9 cellular contexts compared by ENCODE assay signal in genomic region chr4:48483777-48484493, GRCh38.
A peak's percentile ranks its signal among the peaks of the same experiment; 100 is the strongest.
DNase-seq lines count a peak whose midpoint lies in the region; ATAC-seq lines count a peak whose summit lies in the region.
"Had no signal": no experiment of that assay in that cellular context is flagged by ENCODE, and none has a peak within 500 bp of the region (broad histone marks: within the 10 kb centered on the region; RNA-seq: fewer than 3 reads in every experiment).

No MANE protein-coding gene starts in this region.

- DNase-seq in NCI-H82 (lab: John Stamatoyannopoulos, UW) (peak; percentile 53), NCI-H82 treated with DMSO at 0.1 percent for 48 hours (lab: John Stamatoyannopoulos, UW; ENCODE audit: unreplicated experiment) (no peak), NCI-H1048 (lab: John Stamatoyannopoulos, UW) (no peak)
- DNase-seq in activated CD8-positive, alpha-beta memory T cell treated with anti-CD3 and anti-CD28 coated beads, Interleukin-2, amount 50 U/mL, for 4 hours = peak; percentile 15
- peak; percentile 15 for DNase-seq in stimulated activated naive CD8-positive, alpha-beta T cell treated with anti-CD3 and anti-CD28 coated beads, Interleukin-15, Interleukin-2, amounts not matched to agents 100 U/mL and 50 U/mL, for 24 hours

- H3K4me3 ChIP-seq in iPS-18c (ENCODE audit: insufficient read depth, low read depth, low read length) = peak overlapping the region; percentile 56
- H3K4me3 ChIP-seq: BLaER1 had no signal

- no peaks in the 10 kb centered on the region for H3K9me3 ChIP-seq in iPS-18c (ENCODE audit: control insufficient read depth, insufficient read depth, low read length)

- no peak for ATAC-seq in stimulated activated naive CD8-positive, alpha-beta T cell treated with anti-CD3 and anti-CD28 coated beads, Interleukin-15, Interleukin-2, amounts not matched to agents 100 U/mL and 50 U/mL, for 24 hours
- ATAC-seq in GM18867 (IDR thresholded peaks at IDR 0.05; ENCODE audit: unreplicated experiment) (no peak), HG03565 (IDR thresholded peaks at IDR 0.05; ENCODE audit: unreplicated experiment) (no peak)

Comparison
In these comparisons a context has a peak if more than half of its experiments do, and no peak if none do; other contexts are left out.
1. DNase-seq: peak in NCI-H82 (single experiment), activated CD8-positive, alpha-beta memory T cell treated with anti-CD3 and anti-CD28 coated beads, Interleukin-2, amount 50 U/mL, for 4 hours (single experiment) and stimulated activated naive CD8-positive, alpha-beta T cell treated with anti-CD3 and anti-CD28 coated beads, Interleukin-15, Interleukin-2, amounts not matched to agents 100 U/mL and 50 U/mL, for 24 hours (single experiment); none in NCI-H82 treated with DMSO at 0.1 percent for 48 hours (single experiment) and NCI-H1048 (single experiment).